26 cellular contexts compared by ENCODE assay signal in the genomic region with DNA sequence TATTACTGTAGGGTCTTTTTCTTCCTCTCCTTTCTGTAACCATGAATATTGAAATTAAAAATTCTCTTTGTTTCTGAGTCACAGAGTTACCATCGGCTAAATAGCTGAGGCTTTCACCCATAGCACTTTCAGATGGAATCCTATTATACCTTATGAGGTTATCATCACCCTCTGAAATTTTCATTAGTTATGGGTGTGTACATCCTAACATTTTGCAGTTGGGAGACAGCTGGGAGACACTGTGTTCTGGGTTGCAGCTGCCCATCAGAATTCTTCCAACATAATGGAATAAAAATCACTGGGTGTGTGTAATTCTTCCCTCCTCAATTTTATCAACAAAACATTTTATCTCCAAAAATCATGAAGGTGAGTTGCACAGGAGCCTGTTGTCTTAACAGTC. TPM values are rescaled to one million over a fixed set of nuclear protein-coding genes. Genes with fewer than 3 reads are reported as not detected.
"Had no signal": no experiment of that assay in that cellular context is flagged by ENCODE, and none has a peak within 500 bp of the region (broad histone marks: within the 10 kb centered on the region; RNA-seq: fewer than 3 reads in every experiment).

No MANE protein-coding gene starts in this region.

- H3K4me3 ChIP-seq: colonic mucosa, esophagus muscularis mucosa, gastroesophageal sphincter, lung, prostate gland, right atrium auricular region, thoracic aorta, tibial nerve, upper lobe of left lung had no signal

- H3K4me1 Mint-ChIP-seq: immature natural killer cell; memory B cell; naive thymus-derived CD4-positive, alpha-beta T cell; stimulated activated memory B cell treated with anti-CD40 and anti-IgM and Interleukin-4, amounts not matched to agents 10 μg/mL and 1 μg/mL and 100 μg/mL, for 72 hours had no signal

- H3K9me3 ChIP-seq: colonic mucosa, esophagus muscularis mucosa, gastroesophageal sphincter, prostate gland, right atrium auricular region, thoracic aorta, tibial nerve, upper lobe of left lung had no signal

- H3K36me3 Mint-ChIP-seq: immature natural killer cell; memory B cell; naive thymus-derived CD4-positive, alpha-beta T cell; stimulated activated memory B cell treated with anti-CD40 and anti-IgM and Interleukin-4, amounts not matched to agents 10 μg/mL and 1 μg/mL and 100 μg/mL, for 72 hours had no signal

- H3K4me1 ChIP-seq: colonic mucosa, foreskin keratinocyte, gastroesophageal sphincter, prostate gland, right atrium auricular region, tibial nerve had no signal

- H3K27ac Mint-ChIP-seq: immature natural killer cell; memory B cell; naive thymus-derived CD4-positive, alpha-beta T cell; stimulated activated memory B cell treated with anti-CD40 and anti-IgM and Interleukin-4, amounts not matched to agents 10 μg/mL and 1 μg/mL and 100 μg/mL, for 72 hours had no signal

- H3K4me3 Mint-ChIP-seq: immature natural killer cell; memory B cell; naive thymus-derived CD4-positive, alpha-beta T cell; nephron progenitor cell; stimulated activated memory B cell treated with anti-CD40 and anti-IgM and Interleukin-4, amounts not matched to agents 10 μg/mL and 1 μg/mL and 100 μg/mL, for 72 hours had no signal

- H3K27me3 ChIP-seq: colonic mucosa, esophagus muscularis mucosa, foreskin keratinocyte, gastroesophageal sphincter, right atrium auricular region, tibial nerve, upper lobe of left lung had no signal

- H3K9me3 Mint-ChIP-seq: memory B cell; nephron progenitor cell; stimulated activated memory B cell treated with anti-CD40 and anti-IgM and Interleukin-4, amounts not matched to agents 10 μg/mL and 1 μg/mL and 100 μg/mL, for 72 hours had no signal

- H3K36me3 ChIP-seq: colonic mucosa, esophagus muscularis mucosa, gastroesophageal sphincter, prostate gland, right atrium auricular region, thoracic aorta, tibial nerve, upper lobe of left lung had no signal

- H3K27ac ChIP-seq: colonic mucosa, esophagus muscularis mucosa, foreskin keratinocyte, gastroesophageal sphincter, prostate gland, thoracic aorta, tibial nerve had no signal

- ATAC-seq: foreskin keratinocyte; gastroesophageal sphincter; left colon; naive thymus-derived CD4-positive, alpha-beta T cell; sciatic nerve; stimulated activated memory B cell treated with anti-CD40 and anti-IgM and Interleukin-4, amounts not matched to agents 10 μg/mL and 1 μg/mL and 100 μg/mL, for 72 hours; stimulated activated naive CD8-positive, alpha-beta T cell treated with anti-CD3 and anti-CD28 coated beads, Interleukin-15, Interleukin-2, amounts not matched to agents 100 U/mL and 50 U/mL, for 24 hours had no signal

- DNase-seq: colonic mucosa; effector memory CD4-positive, alpha-beta T cell; foreskin keratinocyte; hypothalamus; immature natural killer cell; islet precursor cell; kidney glomerular epithelial cell; left colon; naive thymus-derived CD4-positive, alpha-beta T cell; nephron progenitor cell; nucleus accumbens; stimulated activated CD4-positive, alpha-beta T cell treated with anti-CD3 and anti-CD28 coated beads, Interleukin-2, amount 100 ng/mL, for 24 hours; stimulated activated CD4-positive, alpha-beta T cell treated with anti-CD3 and anti-CD28 coated beads, Interleukin-4, amount 100 ng/mL, for 4 hours; stimulated activated naive CD8-positive, alpha-beta T cell treated with anti-CD3 and anti-CD28 coated beads, Interleukin-15, Interleukin-2, amounts not matched to agents 100 U/mL and 50 U/mL, for 24 hours; upper lobe of left lung had no signal

- H3K27me3 Mint-ChIP-seq: memory B cell; stimulated activated memory B cell treated with anti-CD40 and anti-IgM and Interleukin-4, amounts not matched to agents 10 μg/mL and 1 μg/mL and 100 μg/mL, for 72 hours had no signal

RNA-seq across cellular contexts. Expression of a gene that starts 17.5 kb away (rescaled TPM):
- total RNA-seq: naive thymus-derived CD4-positive, alpha-beta T cell had no signal
- polyA plus RNA-seq: fibroblast of lung; immature natural killer cell; naive thymus-derived CD4-positive, alpha-beta T cell had no signal
